11 cellular contexts compared by ENCODE assay signal in genomic region chr11:61065236-61065635, GRCh38. TPM values are rescaled to one million over a fixed set of nuclear protein-coding genes. Genes with fewer than 3 reads are reported as not detected.
DNase-seq lines count a peak whose midpoint lies in the region; ATAC-seq and TF ChIP-seq lines count a peak whose summit lies in the region.
"Not testable (repeated sequence)": the region's sequence is repeated elsewhere in the genome, so short reads cannot be mapped to it uniquely, and the experiment has no call there.
"Had no signal": no experiment of that assay in that cellular context is flagged by ENCODE, and none has a peak within 500 bp of the region (broad histone marks: within the 10 kb centered on the region; RNA-seq: fewer than 3 reads in every experiment).

No MANE protein-coding gene starts in this region.

- H2BK12ac ChIP-seq in H9 (ENCODE audit: insufficient read length, low read depth, low read length) = not testable (repeated sequence)

- H3K36me3 Mint-ChIP-seq in H9 (ENCODE audit: insufficient read depth in 1 of 3, low read depth in 3 of 3); activated B cell treated with CpG ODN at 0.5 μM for 24 hours (ENCODE audit: low read depth); endodermal cell (ENCODE audit: low read depth): not testable (repeated sequence)
- H3K36me3 Mint-ChIP-seq in activated T-cell treated with anti-CD3 and anti-CD28 coated beads, Interleukin-2, amount 50 U/mL, for 72 hours (ENCODE audit: insufficient read depth in 2 of 2) = peaks cover 28 to 51% of the 10 kb centered on the region in 2 donors
- peaks cover 14% of the 10 kb centered on the region for H3K36me3 Mint-ChIP-seq in activated naive CD8-positive, alpha-beta T cell

- not testable (repeated sequence) for H3T11ph ChIP-seq in H9 (ENCODE audit: low read length)

- not testable (repeated sequence) for H2AFZ ChIP-seq in H9 (ENCODE audit: low read length)

- H3K4ac ChIP-seq in H9 (ENCODE audit: low read depth, low read length) = not testable (repeated sequence)

- CTCF ChIA-PET in activated B cell treated with CpG ODN at 0.5 μM for 24 hours (lab: Charles Lee) = not testable (repeated sequence)

- not testable (repeated sequence) for H3K4me3 ChIP-seq in endodermal cell (ENCODE audit: low read length)

- not testable (repeated sequence) for H3K27ac ChIP-seq in H9 (ENCODE audit: insufficient read length, low read depth, low read length); endodermal cell (ENCODE audit: low read depth, low read length)

- not testable (repeated sequence) for H3K4me3 Mint-ChIP-seq in H9, activated B cell treated with CpG ODN at 0.5 μM for 24 hours, endodermal cell
- peak overlapping the region; percentile 75 to 80 for H3K4me3 Mint-ChIP-seq in activated T-cell treated with anti-CD3 and anti-CD28 coated beads, Interleukin-2, amount 50 U/mL, for 72 hours
- peak overlapping the region; percentile 77 for H3K4me3 Mint-ChIP-seq in activated naive CD8-positive, alpha-beta T cell

- H3K9me3 ChIP-seq in H9 (ENCODE audit: control insufficient read depth, low read depth, low read length); endodermal cell (ENCODE audit: control insufficient read depth, low read length): not testable (repeated sequence)

- not testable (repeated sequence) for H3K4me1 ChIP-seq in H9 (ENCODE audit: insufficient read depth, low read length); endodermal cell (ENCODE audit: control insufficient read depth, insufficient read depth, low read length)

- H3K79me1 ChIP-seq in H9 (ENCODE audit: insufficient read depth, low read depth, low read length, poor library complexity, severe bottlenecking) = not testable (repeated sequence)

- H3K14ac ChIP-seq in H9 (ENCODE audit: insufficient read depth, low read length) = not testable (repeated sequence)

- peak overlapping the region in 1 of 3 experiments; percentile 61; a peak in 1 of 7 replicates for H3K27ac Mint-ChIP-seq in H9
- H3K27ac Mint-ChIP-seq in activated B cell treated with CpG ODN at 0.5 μM for 24 hours = peak overlapping the region; percentile 18
- peak overlapping the region; percentile 81 for H3K27ac Mint-ChIP-seq in activated T-cell treated with anti-CD3 and anti-CD28 coated beads, Interleukin-2, amount 50 U/mL, for 72 hours
- peak overlapping the region; percentile 89 for H3K27ac Mint-ChIP-seq in activated naive CD8-positive, alpha-beta T cell
- H3K27ac Mint-ChIP-seq in endodermal cell = not testable (repeated sequence)

- peaks cover 14% of the 10 kb centered on the region for H3K27me3 Mint-ChIP-seq in H9 (ENCODE audit: low read depth)
- H3K27me3 Mint-ChIP-seq in activated B cell treated with CpG ODN at 0.5 μM for 24 hours; activated T-cell treated with anti-CD3 and anti-CD28 coated beads, Interleukin-2, amount 50 U/mL, for 72 hours (ENCODE audit: low read depth); activated naive CD8-positive, alpha-beta T cell; endodermal cell (ENCODE audit: insufficient read depth): not testable (repeated sequence)

- not testable (repeated sequence) for ATAC-seq in activated B cell treated with CpG ODN at 0.5 μM for 24 hours (ENCODE audit: low read depth); activated T-cell treated with anti-CD3 and anti-CD28 coated beads, Interleukin-2, amount 50 U/mL, for 72 hours (replicated peaks in 1 of 2)

- not testable (repeated sequence) for H4K20me1 ChIP-seq in H9 (ENCODE audit: control insufficient read depth, insufficient read depth, insufficient read length)

- not testable (repeated sequence) for H3K23ac ChIP-seq in H9 (ENCODE audit: insufficient read length, low read depth, low read length)

- not testable (repeated sequence) for H3K9ac ChIP-seq in H9 (ENCODE audit: extremely low read depth, insufficient read length, low read length); endodermal cell (ENCODE audit: extremely low read depth, low read length, poor library complexity, severe bottlenecking)

- H3K4me2 ChIP-seq in H9 (ENCODE audit: insufficient read depth, insufficient read length, low read length) = not testable (repeated sequence)

- not testable (repeated sequence) for H3K18ac ChIP-seq in H9 (ENCODE audit: insufficient read length, low read depth, low read length)

- H3K56ac ChIP-seq in H9 (ENCODE audit: insufficient read length, low read depth, low read length) = not testable (repeated sequence)

- intact Hi-C loops in activated B cell treated with CpG ODN at 0.5 μM for 24 hours (cut with micrococcal nuclease) = loop anchor here (10.0 kb wide), 1 partner anchor 610 kb away; the partner anchor contains the start of gene MS4A1

- H3K27me3 ChIP-seq in H9 (ENCODE audit: insufficient read depth, low read length); endodermal cell (ENCODE audit: control insufficient read depth, insufficient read depth, low read length, poor library complexity, severe bottlenecking): not testable (repeated sequence)

- not testable (repeated sequence) for H4K91ac ChIP-seq in H9 (ENCODE audit: insufficient read length, low read depth, low read length)

- not testable (repeated sequence) for H2AK5ac ChIP-seq in H9 (ENCODE audit: insufficient read length, low read length)

- WGBS in H9 (ENCODE audit: extremely low coverage, insufficient read length, low lambda C conversion rate) = no CpG with 5 or more reads among the region's 13 CpGs
- 95 to 98% methylated on average over 8 to 13 of the region's 13 CpGs for WGBS in endodermal cell (ENCODE audit: insufficient coverage in 1 of 2, insufficient read length in 1 of 2), 2 experiments

- not testable (repeated sequence) for H3K23me2 ChIP-seq in H9 (ENCODE audit: insufficient read length, low read depth, low read length, poor library complexity, severe bottlenecking)

- POLR2A ChIA-PET in activated B cell treated with CpG ODN at 0.5 μM for 24 hours (lab: Charles Lee) = interaction anchor here (0.7 to 1.3 kb wide), 4 partner anchors 37 to 165 kb away, joined by 3 to 7 read pairs (median 4); no protein-coding TSS in a partner anchor

- DNase-seq in H9 = peak; percentile 10
- not testable (repeated sequence) for DNase-seq in activated B cell treated with CpG ODN at 0.5 μM for 24 hours; activated T-cell treated with anti-CD3 and anti-CD28 coated beads, Interleukin-2, amount 50 U/mL, for 72 hours
- DNase-seq in activated CD8-positive, alpha-beta memory T cell treated with anti-CD3 and anti-CD28 coated beads for 24 hours = peak; percentile 48
- peak; percentile 16 for DNase-seq in endodermal cell
- DNase-seq in stimulated activated CD8-positive, alpha-beta memory T cell treated with anti-CD3 and anti-CD28 coated beads, Interleukin-4, amount 100 ng/mL, for 48 hours = peak; percentile 19

- not testable (repeated sequence) for H2BK15ac ChIP-seq in H9 (ENCODE audit: low read depth, low read length)

- H3K9me3 Mint-ChIP-seq in H9; activated B cell treated with CpG ODN at 0.5 μM for 24 hours; activated T-cell treated with anti-CD3 and anti-CD28 coated beads, Interleukin-2, amount 50 U/mL, for 72 hours; activated naive CD8-positive, alpha-beta T cell (ENCODE audit: low read depth); endodermal cell: not testable (repeated sequence)

- not testable (repeated sequence) for H4K5ac ChIP-seq in H9 (ENCODE audit: insufficient read length, low read depth, low read length)

- H2BK20ac ChIP-seq in H9 (ENCODE audit: low read depth, low read length, poor library complexity, severe bottlenecking) = not testable (repeated sequence)

- not testable (repeated sequence) for H2BK120ac ChIP-seq in H9 (ENCODE audit: low read depth, low read length, poor library complexity, severe bottlenecking)

- not testable (repeated sequence) for H3K36me3 ChIP-seq in endodermal cell (ENCODE audit: control insufficient read depth, insufficient read depth, low read length)

- not testable (repeated sequence) for H2BK5ac ChIP-seq in H9 (ENCODE audit: insufficient read length, low read length)

- not testable (repeated sequence) for H3K4me1 Mint-ChIP-seq in H9, endodermal cell
- H3K4me1 Mint-ChIP-seq in activated B cell treated with CpG ODN at 0.5 μM for 24 hours = peaks cover 69% of the 10 kb centered on the region
- H3K4me1 Mint-ChIP-seq in activated T-cell treated with anti-CD3 and anti-CD28 coated beads, Interleukin-2, amount 50 U/mL, for 72 hours (ENCODE audit: low read depth) = peaks cover 98% of the 10 kb centered on the region
- H3K4me1 Mint-ChIP-seq in activated naive CD8-positive, alpha-beta T cell (ENCODE audit: low read depth) = peaks cover 84% of the 10 kb centered on the region

- not testable (repeated sequence) for H4K8ac ChIP-seq in H9 (replicated peaks; ENCODE audit: insufficient read length, low read depth, low read length)

- not testable (repeated sequence) for TF ChIP-seq CTCF in H9 (conservative IDR thresholded peaks at IDR 0.05); activated B cell treated with CpG ODN at 0.5 μM for 24 hours (IDR thresholded peaks at IDR 0.05); endodermal cell (conservative IDR thresholded peaks at IDR 0.05)

- H3K79me2 ChIP-seq in H9 (ENCODE audit: insufficient read depth, low read length) = not testable (repeated sequence)

RNA-seq across cellular contexts. Expression of gene CD5, which starts 37.1 kb away (rescaled TPM):
- total RNA-seq in H9 (2021) (not detected in 2 replicates), activated B cell treated with CpG ODN at 0.5 μM for 24 hours (5.2 and 7.1 TPM in 2 replicates), endodermal cell (not detected)
- 100 to 1,000 TPM; 285 to 317 TPM for total RNA-seq in activated T-cell treated with anti-CD3 and anti-CD28 coated beads, Interleukin-2, amount 50 U/mL, for 72 hours
- not detected for polyA plus RNA-seq in endodermal cell (2013, experiment 1 of 2)
- not detected for polyA plus RNA-seq in endodermal cell (2013, experiment 2 of 2)
- total RNA-seq: Caco-2, H1, HT1080 had no signal
- polyA plus RNA-seq: A549, H1 had no signal

Comparison
In these comparisons a context has a peak if more than half of its experiments do, and no peak if none do; other contexts are left out.
1. RNA of gene CD5, which starts 37.1 kb away (total RNA-seq): 285 to 317 TPM in activated T-cell treated with anti-CD3 and anti-CD28 coated beads, Interleukin-2, amount 50 U/mL, for 72 hours; 5.2 to 7.1 TPM in activated B cell treated with CpG ODN at 0.5 μM for 24 hours, not detected in H9 and not detected in endodermal cell; every median in the first group is over 10 times any median in the second.